8 cellular contexts compared by ENCODE assay signal in the genomic region with DNA sequence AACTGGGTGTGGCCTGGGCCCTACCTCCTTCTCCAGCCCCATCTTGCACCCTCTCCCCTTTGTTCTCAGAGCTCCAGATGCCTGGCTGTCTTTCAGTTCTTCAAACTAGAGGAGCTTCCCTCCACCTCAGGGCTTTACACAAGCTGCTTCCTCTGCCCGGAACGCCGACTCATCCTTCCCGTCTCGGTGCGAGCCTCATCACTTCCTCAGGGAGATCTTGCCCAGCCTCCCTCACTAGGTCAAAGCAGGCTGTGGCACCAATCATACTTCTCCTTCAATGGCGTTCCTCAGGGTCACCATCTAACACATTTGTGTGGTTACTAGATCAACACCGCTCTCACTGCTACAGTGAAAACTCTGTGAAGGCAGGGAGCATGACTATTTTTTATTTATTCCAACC. TPM values are rescaled to one million over a fixed set of nuclear protein-coding genes. Genes with fewer than 3 reads are reported as not detected.
A peak's percentile ranks its signal among the peaks of the same experiment; 100 is the strongest.
DNase-seq lines count a peak whose midpoint lies in the region; ATAC-seq and TF ChIP-seq lines count a peak whose summit lies in the region.

No MANE protein-coding gene starts in this region.

- no peak overlapping the region for H3K27ac Mint-ChIP-seq in mesothelial cell of epicardium

- no TSS peak for BruUV-seq in A673 (replicated peaks; lab: Mats Ljungman, UMichigan)

- peaks cover 19% of the 10 kb centered on the region for H3K4me1 Mint-ChIP-seq in mesothelial cell of epicardium

- DNase-seq in A673 (ENCODE audit: low spot score) (peak; percentile 27), M059J (ENCODE audit: low read depth) (peak; percentile 79), amniotic epithelial cell (ENCODE audit: low read depth) (peak; percentile 67), lower lobe of right lung (peak; percentile 88), uterus (no peak), colonic mucosa (no peak), mesothelial cell of epicardium (ENCODE audit: low spot score in 2 of 2, unreplicated experiment in 2 of 2) (no peak)

- no peaks in the 10 kb centered on the region for H3K27me3 ChIP-seq in A673 (replicated peaks; ENCODE audit: insufficient read depth, low read depth, low read length, poor library complexity)
- no peaks in the 10 kb centered on the region for H3K27me3 ChIP-seq in lower lobe of right lung (ENCODE audit: low read depth)
- no peaks in the 10 kb centered on the region for H3K27me3 ChIP-seq in uterus
- H3K27me3 ChIP-seq in colonic mucosa: no peaks in the 10 kb centered on the region

- H3K4me3 ChIP-seq in A673 (ENCODE audit: low read depth, low read length, poor library complexity, severe bottlenecking) (no peak overlapping the region), lower lobe of right lung (no peak overlapping the region), uterus (no peak overlapping the region), colonic mucosa (no peak overlapping the region)

- H3K9ac ChIP-seq in colonic mucosa (ENCODE audit: low read depth in 2 of 2, low read length in 2 of 2): no peak overlapping the region

- ATAC-seq in lower lobe of right lung (peak; percentile 61 to 86), GM18907 (IDR thresholded peaks at IDR 0.05; ENCODE audit: unreplicated experiment) (no peak)

- intact Hi-C loops in A673 (cut with micrococcal nuclease; ENCODE audit: unreplicated experiment): no loop called here
- intact Hi-C loops in lower lobe of right lung (cut with DNase I): no loop called here
- intact Hi-C loops in uterus (cut with DNase I; ENCODE audit: low total_unique reads): no loop called here
- intact Hi-C loops in colonic mucosa (cut with DNase I): no loop called here

- TF ChIP-seq CTCF in A673 (conservative IDR thresholded peaks at IDR 0.05; ENCODE audit: low read depth, low read length) (no peak), lower lobe of right lung (IDR thresholded peaks at IDR 0.05) (no peak), uterus (IDR thresholded peaks at IDR 0.05) (no peak), colonic mucosa (IDR thresholded peaks at IDR 0.05) (no peak), mesothelial cell of epicardium (IDR thresholded peaks at IDR 0.05; ENCODE audit: unreplicated experiment) (no peak)

- CTCF ChIA-PET in A673 (lab: Charles Lee): no interaction called here

- H3K36me3 Mint-ChIP-seq in mesothelial cell of epicardium: no peaks in the 10 kb centered on the region

- H3K9me3 ChIP-seq in A673 (ENCODE audit: low read depth, low read length, poor library complexity, severe bottlenecking) (no peaks in the 10 kb centered on the region), lower lobe of right lung (no peaks in the 10 kb centered on the region), uterus (no peaks in the 10 kb centered on the region), colonic mucosa (no peaks in the 10 kb centered on the region)

- H3K36me3 ChIP-seq in A673 (ENCODE audit: insufficient read depth, low read length, poor library complexity, severe bottlenecking): no peaks in the 10 kb centered on the region
- H3K36me3 ChIP-seq in lower lobe of right lung: no peaks in the 10 kb centered on the region
- H3K36me3 ChIP-seq in uterus: no peaks in the 10 kb centered on the region
- no peaks in the 10 kb centered on the region for H3K36me3 ChIP-seq in colonic mucosa

- TF ChIP-seq POLR2A in uterus (IDR thresholded peaks at IDR 0.05): no peak

- peaks cover 1% of the 10 kb centered on the region for H3K27me3 Mint-ChIP-seq in mesothelial cell of epicardium (ENCODE audit: low read depth)

- H3K9me3 Mint-ChIP-seq in mesothelial cell of epicardium: no peaks in the 10 kb centered on the region

- H3K4me3 Mint-ChIP-seq in mesothelial cell of epicardium: no peak overlapping the region

- peaks cover 9% of the 10 kb centered on the region for H3K4me1 ChIP-seq in A673 (ENCODE audit: insufficient read depth, low read length, poor library complexity, severe bottlenecking)
- H3K4me1 ChIP-seq in lower lobe of right lung: peaks cover 47% of the 10 kb centered on the region
- no peaks in the 10 kb centered on the region for H3K4me1 ChIP-seq in uterus
- H3K4me1 ChIP-seq in colonic mucosa: peaks cover 7% of the 10 kb centered on the region

- POLR2A ChIA-PET in A673 (lab: Charles Lee; ENCODE audit: low non-redundant PET): no interaction called here

- H3K27ac ChIP-seq in A673 (ENCODE audit: low read depth, low read length, poor library complexity, severe bottlenecking): no peak overlapping the region
- peak overlapping the region; percentile 70 for H3K27ac ChIP-seq in lower lobe of right lung
- no peak overlapping the region for H3K27ac ChIP-seq in uterus
- no peak overlapping the region for H3K27ac ChIP-seq in colonic mucosa

RNA-seq across cellular contexts. Expression of gene ZSWIM6, which starts 56.2 kb away (rescaled TPM):
- total RNA-seq in A673 (2021) (43.9 and 47.3 TPM in 2 replicates), lower lobe of right lung (18.1 TPM), uterus (10 to 100 TPM in 3 of 4 donors, 1 to 10 TPM in 1; 4.1 to 14.8 (median 11.1) TPM), colonic mucosa (10 to 100 TPM; 16.4 to 24.5 TPM), mesothelial cell of epicardium (33.9 to 35.9 TPM (median 34.8 TPM) in 3 replicates)
- 5.3 and 10.9 TPM in 2 replicates for total RNA-seq in M059J (2014; rRNA removed; shearing (Covaris generic))

Comparison
In these comparisons a context has a peak if more than half of its experiments do, and no peak if none do; other contexts are left out.
1. DNase-seq: peak in A673 (single experiment), M059J (single experiment), amniotic epithelial cell (single experiment) and lower lobe of right lung (single experiment); none in uterus (0 of 2), colonic mucosa (single experiment) and mesothelial cell of epicardium (0 of 2).